25 cellular contexts compared by ENCODE assay signal in genomic region chr4:109662786-109663185, GRCh38. TPM values are rescaled to one million over a fixed set of nuclear protein-coding genes. Genes with fewer than 3 reads are reported as not detected.
A peak's percentile ranks its signal among the peaks of the same experiment; 100 is the strongest.
DNase-seq lines count a peak whose midpoint lies in the region; ATAC-seq, FAIRE-seq and TF ChIP-seq lines count a peak whose summit lies in the region.
"Had no signal": no experiment of that assay in that cellular context is flagged by ENCODE, and none has a peak within 500 bp of the region (broad histone marks: within the 10 kb centered on the region; RNA-seq: fewer than 3 reads in every experiment).

No MANE protein-coding gene starts in this region.

- H3K79me1 ChIP-seq in H1 (ENCODE audit: low read depth, low read length) = no peaks in the 10 kb centered on the region; the same call in 1 of the 2 replicates

- no peak overlapping the region for H2BK120ac ChIP-seq in H1 (replicated peaks; ENCODE audit: low read depth, low read length)

- intact Hi-C loops in CD4-positive, alpha-beta T cell (cut with DNase I, micrococcal nuclease) = no loop called here

- H4K91ac ChIP-seq in H1 (replicated peaks; ENCODE audit: insufficient read length, low read length) = no peak overlapping the region

- TF ChIP-seq RAD21 in H1 (IDR thresholded peaks at IDR 0.05 in 1 of 2, conservative IDR thresholded peaks at IDR 0.05 in 1 of 2; ENCODE audit: low read depth in 2 of 2, low read length in 2 of 2) = no peak

- no peak for TF ChIP-seq POLR2A in H1 (IDR thresholded peaks at IDR 0.05; ENCODE audit: control extremely low read depth in 1 of 2, low read depth in 2 of 2, low read length in 2 of 2)
- TF ChIP-seq POLR2A in suprapubic skin (IDR thresholded peaks at IDR 0.05) = no peak

- no peak overlapping the region for H3K4me2 ChIP-seq in H1 (ENCODE audit: insufficient read depth in 1 of 2, low read depth in 2 of 2, low read length in 2 of 2)
- no peak overlapping the region for H3K4me2 ChIP-seq in neural progenitor cell
- H3K4me2 ChIP-seq: BLaER1 had no signal

- no peak overlapping the region for H3K4me3 Mint-ChIP-seq in CD4-positive, alpha-beta T cell
- H3K4me3 Mint-ChIP-seq in neural progenitor cell = no peak overlapping the region
- H3K4me3 Mint-ChIP-seq: CD8-positive, alpha-beta memory T cell had no signal

- H4K5ac ChIP-seq in H1 (ENCODE audit: insufficient read length, low read depth, low read length) = no peak overlapping the region

- no peaks in the 10 kb centered on the region for H3K9me3 ChIP-seq in CD4-positive, alpha-beta T cell (ENCODE audit: control insufficient read depth, low read length)
- H3K9me3 ChIP-seq in H1 (ENCODE audit: insufficient read depth in 2 of 2, low read depth in 1 of 2, low read length in 1 of 2) (no peaks in the 10 kb centered on the region), neural progenitor cell (ENCODE audit: low read depth) (no peaks in the 10 kb centered on the region), suprapubic skin (no peaks in the 10 kb centered on the region)
- H3K9me3 ChIP-seq: BLaER1 had no signal

- peaks cover 78% of the 10 kb centered on the region for H3K36me3 Mint-ChIP-seq in CD4-positive, alpha-beta T cell (ENCODE audit: low read depth)
- no peaks in the 10 kb centered on the region for H3K36me3 Mint-ChIP-seq in neural progenitor cell

- H3K4me1 ChIP-seq in H1 (replicated peaks in 1 of 4; ENCODE audit: control insufficient read depth in 3 of 4, insufficient read depth in 4 of 4, low read length in 3 of 4) = peaks cover 0 to 10% (median 2%) of the 10 kb centered on the region in 4 experiments; a peak in 4 of 7 replicates
- H3K4me1 ChIP-seq in neural progenitor cell = no peaks in the 10 kb centered on the region
- H3K4me1 ChIP-seq in suprapubic skin = no peaks in the 10 kb centered on the region
- H3K4me1 ChIP-seq: BLaER1, SJSA1 had no signal

- no peaks in the 10 kb centered on the region for H3K27me3 ChIP-seq in CD4-positive, alpha-beta T cell (ENCODE audit: control insufficient read depth, insufficient read depth, low read length)
- H3K27me3 ChIP-seq in H7 (ENCODE audit: control insufficient read depth, insufficient read depth, low read length) (no peaks in the 10 kb centered on the region), H1 (replicated peaks in 1 of 4; ENCODE audit: control insufficient read depth in 3 of 4, extremely low read depth in 1 of 4, insufficient read depth in 3 of 4, low read length in 3 of 4) (no peaks in the 10 kb centered on the region), neural progenitor cell (no peaks in the 10 kb centered on the region), suprapubic skin (no peaks in the 10 kb centered on the region)
- H3K27me3 ChIP-seq: BLaER1, SJSA1 had no signal

- no peak overlapping the region for H2AK5ac ChIP-seq in H1 (ENCODE audit: low read depth, low read length)

- WGBS in H1 (ENCODE audit: extremely low coverage in 1 of 2, insufficient coverage in 1 of 2, insufficient read length in 1 of 2, insufficient replicate concordance in 2 of 2, low coverage in 1 of 2, low lambda C conversion rate in 2 of 2, missing lambda C conversion rate in 1 of 2), 2 experiments = 56% methylated on average over 4 of the region's 4 CpGs; no CpG with 5 or more reads in 1 of the 2 experiments
- 33% methylated on average over 4 of the region's 4 CpGs for WGBS in suprapubic skin

- no peak overlapping the region for H3K14ac ChIP-seq in H1 (ENCODE audit: insufficient read length)

- no peak for DNase-seq in CD4-positive, alpha-beta T cell
- DNase-seq in H7 = peak; percentile 15
- DNase-seq in H1 (ENCODE audit: low read depth in 1 of 2, low spot score in 2 of 2) = no peak
- DNase-seq in neural progenitor cell (ENCODE audit: low spot score) = peak; percentile 34
- no peak for DNase-seq in suprapubic skin (ENCODE audit: low spot score in 2 of 2)
- DNase-seq in SHP77 treated with DMSO at 0.1 percent for 48 hours (lab: John Stamatoyannopoulos, UW) = no peak
- DNase-seq: Calu3; CD8-positive, alpha-beta memory T cell; DMS153; GOT3; KG1; NCI-H1092; NCI-H1436 treated with DMSO at 0.1 percent for 48 hours; NCI-H2029; NCI-H2171; NCI-H345; NCI-H524; NCI-H82; OCI-M1 had no signal

- no peak overlapping the region for H3K27ac ChIP-seq in CD4-positive, alpha-beta T cell (ENCODE audit: low read depth, low read length)
- H3K27ac ChIP-seq in H1 (ENCODE audit: low read depth, low read length) (no peak overlapping the region), neural progenitor cell (no peak overlapping the region), suprapubic skin (no peak overlapping the region)
- H3K27ac ChIP-seq: BLaER1, SJSA1 had no signal

- H3K4ac ChIP-seq in H1 (replicated peaks; ENCODE audit: insufficient read length, low read depth, low read length) = no peak overlapping the region

- H3K9me3 Mint-ChIP-seq in CD4-positive, alpha-beta T cell = no peaks in the 10 kb centered on the region
- no peaks in the 10 kb centered on the region for H3K9me3 Mint-ChIP-seq in neural progenitor cell
- H3K9me3 Mint-ChIP-seq: CD8-positive, alpha-beta memory T cell had no signal

- H3F3A ChIP-seq in neural progenitor cell (ENCODE audit: low read depth) = no peaks in the 10 kb centered on the region

- peak overlapping the region; percentile 10 for H3K27ac Mint-ChIP-seq in CD4-positive, alpha-beta T cell
- no peak overlapping the region for H3K27ac Mint-ChIP-seq in neural progenitor cell

- H2BK20ac ChIP-seq in H1 (ENCODE audit: low read length) = no peak overlapping the region

- no peak overlapping the region for H3K18ac ChIP-seq in H1 (ENCODE audit: extremely low read depth, low read length)

- no peaks in the 10 kb centered on the region for H3K27me3 Mint-ChIP-seq in CD4-positive, alpha-beta T cell
- H3K27me3 Mint-ChIP-seq in neural progenitor cell (ENCODE audit: insufficient read depth, low read depth) = peaks cover 2% of the 10 kb centered on the region
- H3K27me3 Mint-ChIP-seq: CD8-positive, alpha-beta memory T cell had no signal

- H3K4me1 Mint-ChIP-seq in CD4-positive, alpha-beta T cell (ENCODE audit: low read depth) = peaks cover 67% of the 10 kb centered on the region
- peaks cover 5% of the 10 kb centered on the region for H3K4me1 Mint-ChIP-seq in neural progenitor cell

- no peak overlapping the region for H2BK12ac ChIP-seq in H1 (ENCODE audit: low read depth, low read length)

- POLR2A ChIA-PET in CD4-positive, alpha-beta T cell (lab: Charles Lee) = interaction anchor here (1.1 kb wide), 1 partner anchor 14 kb away, joined by 6 read pairs; no protein-coding TSS in a partner anchor
- POLR2A ChIA-PET in H1 (lab: Charles Lee; ENCODE audit: partially characterized antibody) = interaction anchor here (1.4 kb wide), 1 partner anchor 31 kb away, joined by 3 read pairs; no protein-coding TSS in a partner anchor

- no peaks in the 10 kb centered on the region for H3K23me2 ChIP-seq in H1 (ENCODE audit: low read depth, low read length)

- ATAC-seq in CD4-positive, alpha-beta T cell (ENCODE audit: poor library complexity) = no peak
- ATAC-seq in HG02678 (IDR thresholded peaks at IDR 0.05; ENCODE audit: unreplicated experiment) (no peak), HG03521 (IDR thresholded peaks at IDR 0.05; ENCODE audit: unreplicated experiment) (no peak)

- H4K20me1 ChIP-seq in H1 (replicated peaks in 1 of 2; ENCODE audit: control insufficient read depth in 1 of 2, insufficient read depth in 2 of 2, low read length in 2 of 2) = no peaks in the 10 kb centered on the region
- no peaks in the 10 kb centered on the region for H4K20me1 ChIP-seq in neural progenitor cell (ENCODE audit: low read depth)
- H4K20me1 ChIP-seq: BLaER1 had no signal

- no peaks in the 10 kb centered on the region for H3K79me2 ChIP-seq in H1 (ENCODE audit: control insufficient read depth in 1 of 2, insufficient read depth in 2 of 2, low read length in 2 of 2)
- no peaks in the 10 kb centered on the region for H3K79me2 ChIP-seq in neural progenitor cell (ENCODE audit: low read depth)

- H3K4me3 ChIP-seq in H7 (ENCODE audit: insufficient read depth, low read depth, low read length) (no peak overlapping the region), H1 (ENCODE audit: extremely low read depth in 1 of 4, insufficient read depth in 2 of 4, low read depth in 3 of 4, low read length in 4 of 4) (no peak overlapping the region), neural progenitor cell (no peak overlapping the region), suprapubic skin (no peak overlapping the region)
- H3K4me3 ChIP-seq: BLaER1, SJSA1 had no signal

- TF ChIP-seq EP300 in H1 (IDR thresholded peaks at IDR 0.05; ENCODE audit: borderline replicate concordance in 1 of 2, low read depth in 2 of 2, low read length in 2 of 2) = no peak
- TF ChIP-seq EP300 in suprapubic skin (IDR thresholded peaks at IDR 0.05) = no peak

- no peak overlapping the region for H4K8ac ChIP-seq in H1 (ENCODE audit: extremely low read depth, insufficient read depth, low read length)

- no peak for TF ChIP-seq CTCF in CD4-positive, alpha-beta T cell (IDR thresholded peaks at IDR 0.05)
- TF ChIP-seq CTCF in H1 (IDR thresholded peaks at IDR 0.05; ENCODE audit: control extremely low read depth in 1 of 3, insufficient read depth in 1 of 3, low read depth in 1 of 3, low read length in 3 of 3) (no peak), neural progenitor cell (IDR thresholded peaks at IDR 0.05) (no peak), suprapubic skin (IDR thresholded peaks at IDR 0.05) (no peak)

- no peak overlapping the region for H3K56ac ChIP-seq in H1 (replicated peaks; ENCODE audit: insufficient read length, low read depth, low read length)

- H2BK5ac ChIP-seq in H1 (ENCODE audit: low read depth, low read length) = no peak overlapping the region

- H2BK15ac ChIP-seq in H1 (ENCODE audit: low read length) = no peak overlapping the region

- H3K9ac ChIP-seq in H1 (replicated peaks in 1 of 4; ENCODE audit: extremely low read depth in 1 of 4, low read depth in 3 of 4, low read length in 3 of 4) = no peak overlapping the region; a peak in 1 of 7 replicates
- no peak overlapping the region for H3K9ac ChIP-seq in neural progenitor cell
- H3K9ac ChIP-seq: BLaER1 had no signal

- CTCF ChIA-PET in CD4-positive, alpha-beta T cell (lab: Charles Lee) = interaction anchor here (0.7 to 1.0 kb wide), 2 partner anchors 153 to 229 kb away, joined by 3 read pairs; partner anchors contain the start of gene SEC24B
- CTCF ChIA-PET in H1 (lab: Charles Lee; ENCODE audit: partially characterized antibody) = interaction anchor here (0.7 to 3.4 kb wide), 6 partner anchors 10 to 316 kb away, joined by 3 to 17 read pairs (median 4); no protein-coding TSS in a partner anchor

- peak; percentile 87 for FAIRE-seq in H1 (lab: Jason Lieb, UNC)
- FAIRE-seq: GM12892, RCC 7860 had no signal

- no peak overlapping the region for H2AFZ ChIP-seq in H1 (ENCODE audit: low read length)
- H2AFZ ChIP-seq in neural progenitor cell (replicated peaks) = no peak overlapping the region

- no peak overlapping the region for H3K23ac ChIP-seq in H1 (ENCODE audit: insufficient read length)

- H3K36me3 ChIP-seq in H7 (replicated peaks; ENCODE audit: control insufficient read depth, insufficient read depth, low read length) (no peaks in the 10 kb centered on the region), H1 (ENCODE audit: control insufficient read depth in 2 of 4, insufficient read depth in 4 of 4, low read length in 3 of 4) (no peaks in the 10 kb centered on the region), neural progenitor cell (no peaks in the 10 kb centered on the region), suprapubic skin (peaks cover 4% of the 10 kb centered on the region)
- H3K36me3 ChIP-seq: SJSA1 had no signal

RNA-seq across cellular contexts. Expression of gene CASP6, which starts 40.5 kb away (rescaled TPM):
- total RNA-seq in CD4-positive, alpha-beta T cell = 1 to 10 TPM; 5.4 to 5.5 TPM
- total RNA-seq in H7 (2014; rRNA removed; shearing (Covaris generic)) = 48.4 and 63.5 TPM in 2 replicates
- total RNA-seq in H1 (2021; fragmentation: NEBNext Ultra II Directional; extraction: Animal tissue kit (Norgen Biotek cat#: 25700)) = 29.5 and 36.4 TPM in 2 replicates
- polyA plus RNA-seq in H1 (2011; rRNA removed) = 21.7 and 35.1 TPM in 2 replicates
- polyA plus RNA-seq in H1 (2011; cell fraction: cytosol; rRNA removed) = 35.4 TPM
- polyA plus RNA-seq in H1 (2011; cell fraction: nucleus; rRNA removed) = 9.7 TPM
- polyA plus RNA-seq in H1 (2012, experiment 1 of 2) = 24.1 to 46.6 TPM (median 32.3 TPM) in 4 replicates
- polyA plus RNA-seq in H1 (2012, experiment 2 of 2) = 14.9 TPM
- 27.1 TPM for polyA plus RNA-seq in H1 (2013, experiment 1 of 2)
- 24.7 TPM for polyA plus RNA-seq in H1 (2013, experiment 2 of 2)
- polyA minus RNA-seq in H1 (2011; rRNA and poly(A)+ RNA removed) = 33.5 and 43.2 TPM in 2 replicates
- polyA minus RNA-seq in H1 (2011; cell fraction: cytosol; rRNA and poly(A)+ RNA removed) = 20.2 TPM
- polyA minus RNA-seq in H1 (2011; cell fraction: nucleus; rRNA and poly(A)+ RNA removed) = 10.9 TPM
- total RNA-seq in neural progenitor cell (ENCODE audit: low replicate concordance) = 33.0 and 37.2 TPM in 2 replicates
- total RNA-seq in suprapubic skin = 10 to 100 TPM; 18.4 to 30.5 (median 20.3) TPM

Comparison
In these comparisons a context has a peak if more than half of its experiments do, and no peak if none do; other contexts are left out.
1. DNase-seq: peak in H7 (single experiment) and neural progenitor cell (single experiment); none in CD4-positive, alpha-beta T cell (0 of 10), H1 (0 of 2), suprapubic skin (0 of 2) and SHP77 treated with DMSO at 0.1 percent for 48 hours (single experiment).